Comparison of ENCODE assay signal across 21 cellular contexts in the genomic region with DNA sequence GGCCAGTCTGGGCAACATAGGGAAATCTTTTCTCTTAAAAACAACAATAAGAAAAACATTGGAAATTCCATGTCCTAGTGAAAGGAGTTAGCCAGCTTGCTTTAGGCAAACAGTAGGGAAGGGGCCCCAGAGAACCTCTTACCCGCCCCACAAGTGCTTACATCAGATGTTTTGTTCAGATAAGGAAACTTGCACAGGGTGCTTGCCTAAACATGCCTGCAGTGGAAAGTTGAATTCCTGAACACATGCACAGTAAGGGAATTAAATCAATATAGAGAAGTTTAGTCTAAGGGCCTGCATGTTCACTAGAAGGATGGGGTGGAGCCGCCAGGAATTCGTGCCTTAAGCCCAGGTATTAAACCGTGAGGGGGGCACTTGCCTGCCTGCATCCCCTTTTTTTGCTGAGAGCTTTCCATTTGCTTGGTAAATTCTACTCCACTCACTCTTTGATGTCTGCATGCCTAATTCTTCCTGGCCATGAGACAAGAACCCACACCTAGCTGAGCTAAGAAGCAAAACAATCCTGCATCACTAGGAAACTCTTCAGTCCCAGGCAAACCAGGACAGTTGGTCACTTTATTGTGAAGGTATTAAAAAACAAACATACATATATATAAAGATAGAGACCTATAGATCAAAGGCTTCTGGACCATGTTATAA.
DNase-seq lines count a peak whose midpoint lies in the region; ATAC-seq, FAIRE-seq and TF ChIP-seq lines count a peak whose summit lies in the region.
"Had no signal": no experiment of that assay in that cellular context is flagged by ENCODE, and none has a peak within 500 bp of the region (broad histone marks: within the 10 kb centered on the region; RNA-seq: fewer than 3 reads in every experiment).

No MANE protein-coding gene starts in this region.

- no peak overlapping the region for H3K18ac ChIP-seq in IMR-90 (ENCODE audit: low read depth, low read length)

- no peak overlapping the region for H3K14ac ChIP-seq in IMR-90 (replicated peaks; ENCODE audit: low read depth, low read length)

- DNase-seq in IMR-90 (no peak), SJCRH30 (no peak), epithelial cell of prostate (ENCODE audit: low read depth, low spot score) (peak; percentile 39), left lung (no peak), HTR-8/SVneo (ENCODE audit: insufficient read length, low spot score) (no peak), NCI-H510A treated with DMSO at 0.1 percent for 48 hours (lab: John Stamatoyannopoulos, UW) (no peak)
- DNase-seq in CD8-positive, alpha-beta memory T cell: no peak
- DNase-seq: DMS79 treated with DMSO at 0.1 percent for 48 hours, GOT3, MV-4-11, NCI-H1417, NCI-H1930, NCI-H2171, NCI-H446 treated with DMSO at 0.1 percent for 48 hours, NCI-H82, SK-N-SH had no signal

- no peaks in the 10 kb centered on the region; the same call in 1 of the 2 replicates for H3K9me3 ChIP-seq in IMR-90 (ENCODE audit: control insufficient read depth, insufficient read depth, low read length)
- H3K9me3 ChIP-seq in SJCRH30 (replicated peaks): peaks cover 6% of the 10 kb centered on the region; the same call in 1 of the 2 replicates
- H3K9me3 ChIP-seq in left lung: peaks cover 0 to 9% of the 10 kb centered on the region in 2 donors
- no peaks in the 10 kb centered on the region for H3K9me3 ChIP-seq in CD8-positive, alpha-beta memory T cell (ENCODE audit: low read length)

- no peak for TF ChIP-seq RAD21 in IMR-90 (IDR thresholded peaks at IDR 0.05; ENCODE audit: low read length)

- no peak overlapping the region for H4K5ac ChIP-seq in IMR-90 (ENCODE audit: low read depth, low read length)

- ATAC-seq in IMR-90 (ENCODE audit: low read depth) (no peak), left lung (peak; percentile 65), GM21737 (IDR thresholded peaks at IDR 0.05; ENCODE audit: unreplicated experiment) (no peak)
- ATAC-seq: K562, Right ventricle myocardium inferior had no signal

- POLR2A ChIA-PET in IMR-90 (lab: Charles Lee; ENCODE audit: unreplicated experiment): no interaction called here
- POLR2A ChIA-PET in CD8-positive, alpha-beta memory T cell (lab: Charles Lee): no interaction called here

- H2BK120ac ChIP-seq in IMR-90 (ENCODE audit: low read depth, low read length): peak overlapping the region; percentile 61; the same call in 1 of the 2 replicates

- H3K27ac Mint-ChIP-seq in CD8-positive, alpha-beta memory T cell: no peak overlapping the region

- no peak for FAIRE-seq in HTR-8/SVneo (lab: Jason Lieb, UNC)
- FAIRE-seq: K562 had no signal

- H4K8ac ChIP-seq in IMR-90 (ENCODE audit: low read depth in 2 of 2, low read length in 2 of 2): no peak overlapping the region

- H3K4me1 Mint-ChIP-seq in CD8-positive, alpha-beta memory T cell: no peaks in the 10 kb centered on the region

- no peak overlapping the region for H3K56ac ChIP-seq in IMR-90 (ENCODE audit: extremely low read depth, insufficient read depth, low read length)

- H2AK9ac ChIP-seq in IMR-90 (replicated peaks; ENCODE audit: low read depth, low read length, poor library complexity): no peak overlapping the region

- WGBS in IMR-90 (ENCODE audit: extremely low coverage in 2 of 2, insufficient read length in 1 of 2), 2 experiments: 50% methylated on average over 2 of the region's 4 CpGs; no CpG with 5 or more reads in 1 of the 2 experiments

- in situ Hi-C loops in IMR-90 (cut with MboI; ENCODE audit: low sequenced_read_pairs): no loop called here

- H3K4me2 ChIP-seq in IMR-90 (ENCODE audit: low read depth, low read length): no peak overlapping the region
- H3K4me2 ChIP-seq: SK-N-SH had no signal

- H3K23ac ChIP-seq in IMR-90 (ENCODE audit: low read depth, low read length): no peak overlapping the region

- H2AK5ac ChIP-seq in IMR-90 (ENCODE audit: low read depth, low read length): no peak overlapping the region

- no peak overlapping the region for H2BK15ac ChIP-seq in IMR-90 (ENCODE audit: low read depth, low read length)

- H3K27me3 ChIP-seq in IMR-90 (ENCODE audit: control insufficient read depth, insufficient read depth, low read length) (no peaks in the 10 kb centered on the region), SJCRH30 (no peaks in the 10 kb centered on the region), left lung (no peaks in the 10 kb centered on the region)
- H3K27me3 ChIP-seq in CD8-positive, alpha-beta memory T cell (ENCODE audit: insufficient read depth, low read length, poor library complexity, severe bottlenecking): peaks cover 8% of the 10 kb centered on the region

- H3K79me1 ChIP-seq in IMR-90 (ENCODE audit: low read depth in 1 of 2, low read length in 2 of 2): no peaks in the 10 kb centered on the region

- no peak overlapping the region for H2BK5ac ChIP-seq in IMR-90 (ENCODE audit: low read depth, low read length, poor library complexity, severe bottlenecking)

- H3K36me3 ChIP-seq in IMR-90 (ENCODE audit: control insufficient read depth, insufficient read depth, low read length) (no peaks in the 10 kb centered on the region), SJCRH30 (no peaks in the 10 kb centered on the region), left lung (no peaks in the 10 kb centered on the region)
- no peaks in the 10 kb centered on the region for H3K36me3 ChIP-seq in CD8-positive, alpha-beta memory T cell (ENCODE audit: insufficient read depth, low read length)

- dilution Hi-C loops in IMR-90 (cut with HindIII; ENCODE audit: low sequenced_read_pairs, unreplicated experiment): no loop called here

- CTCF ChIA-PET in IMR-90 (lab: Yijun Ruan, JAX): no interaction called here
- CTCF ChIA-PET in CD8-positive, alpha-beta memory T cell (lab: Charles Lee): no interaction called here

- H3K4me3 ChIP-seq in IMR-90 (ENCODE audit: insufficient read depth, low read depth, low read length): no peak overlapping the region
- no peak overlapping the region for H3K4me3 ChIP-seq in SJCRH30
- H3K4me3 ChIP-seq in left lung: no peak overlapping the region
- H3K4me3 ChIP-seq in CD8-positive, alpha-beta memory T cell (ENCODE audit: low read length): no peak overlapping the region
- H3K4me3 ChIP-seq: K562 had no signal

- H3K36me3 Mint-ChIP-seq in CD8-positive, alpha-beta memory T cell: peaks cover 0 to 16% (median 2%) of the 10 kb centered on the region in 3 donors

- no peak for TF ChIP-seq POLR2A in IMR-90 (IDR thresholded peaks at IDR 0.05; ENCODE audit: low read depth, low read length)

- intact Hi-C loops in IMR-90 (cut with micrococcal nuclease): no loop called here
- intact Hi-C loops in left lung (cut with DNase I): no loop called here

- no peaks in the 10 kb centered on the region for H3K9me1 ChIP-seq in IMR-90 (ENCODE audit: insufficient read depth, low read length)

- no peak overlapping the region for H2BK20ac ChIP-seq in IMR-90 (ENCODE audit: low read depth, low read length)

- peaks cover 14 to 46% of the 10 kb centered on the region in 2 donors for H3K27me3 Mint-ChIP-seq in CD8-positive, alpha-beta memory T cell

- H3K4me1 ChIP-seq in IMR-90 (ENCODE audit: control insufficient read depth, insufficient read depth, low read length): no peaks in the 10 kb centered on the region
- 0 out of 2 replicates have a peak, but pooled peaks cover 3% of the 10 kb centered on the region for H3K4me1 ChIP-seq in SJCRH30
- H3K4me1 ChIP-seq in left lung: no peaks in the 10 kb centered on the region
- H3K4me1 ChIP-seq in CD8-positive, alpha-beta memory T cell (ENCODE audit: insufficient read depth, low read length): no peaks in the 10 kb centered on the region
- H3K4me1 ChIP-seq: Caco-2 had no signal

- no peak overlapping the region for H3K4ac ChIP-seq in IMR-90 (ENCODE audit: low read depth, low read length)

- peaks cover 0 to 7% (median under 1%) of the 10 kb centered on the region in 5 donors for H3K9me3 Mint-ChIP-seq in CD8-positive, alpha-beta memory T cell

- BruUV-seq in IMR-90 (replicated peaks; lab: Mats Ljungman, UMichigan): no TSS peak

- no peaks in the 10 kb centered on the region for H4K20me1 ChIP-seq in IMR-90 (ENCODE audit: insufficient read depth, low read length)

- no peak overlapping the region for H2AFZ ChIP-seq in IMR-90 (replicated peaks; ENCODE audit: low read length, poor library complexity)

- TF ChIP-seq CTCF in IMR-90 (conservative IDR thresholded peaks at IDR 0.05; ENCODE audit: low read depth, low read length) (no peak), left lung (IDR thresholded peaks at IDR 0.05) (no peak)

- H4K91ac ChIP-seq in IMR-90 (ENCODE audit: insufficient read depth, low read depth, low read length): no peak overlapping the region

- H3K27ac ChIP-seq in IMR-90 (ENCODE audit: insufficient read depth, low read length): no peak overlapping the region
- peak overlapping the region; percentile 31; the same call in 1 of the 2 replicates for H3K27ac ChIP-seq in SJCRH30
- peak overlapping the region; percentile 47 for H3K27ac ChIP-seq in epithelial cell of prostate
- H3K27ac ChIP-seq in left lung: no peak overlapping the region
- H3K27ac ChIP-seq in CD8-positive, alpha-beta memory T cell (ENCODE audit: low read depth, low read length): no peak overlapping the region
- H3K27ac ChIP-seq: HL-60 had no signal

- no peak overlapping the region for H3K4me3 Mint-ChIP-seq in CD8-positive, alpha-beta memory T cell

- H3K9ac ChIP-seq in IMR-90 (ENCODE audit: low read depth, low read length): no peak overlapping the region
- H3K9ac ChIP-seq: SK-N-SH had no signal

TF ChIP-seq in IMR-90, 13 proteins besides CTCF, POLR2A, EP300 and RAD21 (continues in another document):
- no peak for TF ChIP-seq RFX5 (IDR thresholded peaks at IDR 0.05; ENCODE audit: low read depth, low read length)
- no peak for TF ChIP-seq BHLHE40 (IDR thresholded peaks at IDR 0.05; ENCODE audit: low read depth, low read length)
- no peak for TF ChIP-seq NFE2L2 (IDR thresholded peaks at IDR 0.05; ENCODE audit: low read depth, low read length)
- TF ChIP-seq SMC3 (IDR thresholded peaks at IDR 0.05; ENCODE audit: low read depth, low read length): no peak
- no peak for TF ChIP-seq RCOR1 (IDR thresholded peaks at IDR 0.05; ENCODE audit: insufficient replicate concordance, low read length)
- TF ChIP-seq, protein P1, sequence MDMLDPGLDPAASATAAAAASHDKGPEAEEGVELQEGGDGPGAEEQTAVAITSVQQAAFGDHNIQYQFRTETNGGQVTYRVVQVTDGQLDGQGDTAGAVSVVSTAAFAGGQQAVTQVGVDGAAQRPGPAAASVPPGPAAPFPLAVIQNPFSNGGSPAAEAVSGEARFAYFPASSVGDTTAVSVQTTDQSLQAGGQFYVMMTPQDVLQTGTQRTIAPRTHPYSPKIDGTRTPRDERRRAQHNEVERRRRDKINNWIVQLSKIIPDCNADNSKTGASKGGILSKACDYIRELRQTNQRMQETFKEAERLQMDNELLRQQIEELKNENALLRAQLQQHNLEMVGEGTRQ (IDR thresholded peaks at IDR 0.05; ENCODE audit: low read depth, low read length): no peak
- no peak for TF ChIP-seq MXI1 (IDR thresholded peaks at IDR 0.05; ENCODE audit: borderline replicate concordance, low read depth, low read length)

Comparison
In these comparisons a context has a peak if more than half of its experiments do, and no peak if none do; other contexts are left out.
1. H3K27ac ChIP-seq: peak in SJCRH30 (single experiment) and epithelial cell of prostate (single experiment); none in IMR-90 (single experiment), left lung (0 of 2) and CD8-positive, alpha-beta memory T cell (single experiment).